In the genomic region with DNA sequence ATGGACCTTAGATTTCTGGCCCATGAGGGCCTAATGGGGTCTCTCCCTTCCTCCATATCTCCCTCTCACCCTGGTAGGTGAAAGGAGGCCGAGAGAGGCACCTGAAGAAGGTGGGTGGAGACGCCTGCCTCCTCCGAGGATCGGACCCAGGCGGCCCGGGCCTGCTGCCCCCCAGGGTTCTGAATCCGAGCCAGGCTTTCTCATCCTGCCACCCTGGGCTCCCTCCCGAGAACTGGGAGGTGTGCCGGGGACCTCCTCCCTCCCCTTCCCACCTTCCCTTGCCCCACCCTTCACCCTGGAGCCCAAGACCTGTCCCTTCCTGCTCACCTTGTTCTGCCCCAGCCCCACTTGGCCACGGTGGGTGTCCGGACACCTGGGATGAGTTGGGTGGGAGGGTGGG, we compare ENCODE assay signal across 12 cellular contexts. TPM values are rescaled to one million over a fixed set of nuclear protein-coding genes. Genes with fewer than 3 reads are reported as not detected.
DNase-seq lines count a peak whose midpoint lies in the region; ATAC-seq and TF ChIP-seq lines count a peak whose summit lies in the region.
"Had no signal": no experiment of that assay in that cellular context is flagged by ENCODE, and none has a peak within 500 bp of the region (broad histone marks: within the 10 kb centered on the region; RNA-seq: fewer than 3 reads in every experiment).

No MANE protein-coding gene starts in this region.

- H3K27ac ChIP-seq in right cardiac atrium (ENCODE audit: low read length) (no peak overlapping the region), right atrium auricular region (no peak overlapping the region), cingulate gyrus (ENCODE audit: low read depth, low read length) (peak overlapping the region; percentile 65), neural cell (ENCODE audit: low read length) (no peak overlapping the region), right lobe of liver (no peak overlapping the region)
- H3K27ac ChIP-seq: GM23248, SK-N-MC had no signal

- H3K4me3 ChIP-seq in right cardiac atrium (ENCODE audit: low read length) = no peak overlapping the region
- H3K4me3 ChIP-seq in right atrium auricular region = no peak overlapping the region
- peak overlapping the region; percentile 48 for H3K4me3 ChIP-seq in neural cell (ENCODE audit: low read length)
- no peak overlapping the region for H3K4me3 ChIP-seq in right lobe of liver
- H3K4me3 ChIP-seq: GM23248, K562, MG63 had no signal

- H3K4me1 ChIP-seq in right cardiac atrium (ENCODE audit: control insufficient read depth, insufficient read depth, low read length) (no peaks in the 10 kb centered on the region), right atrium auricular region (peaks cover 0 to 30% of the 10 kb centered on the region in 2 donors), right lobe of liver (no peaks in the 10 kb centered on the region)

- peaks cover 24% of the 10 kb centered on the region for H3K36me3 ChIP-seq in right atrium auricular region
- no peaks in the 10 kb centered on the region for H3K36me3 ChIP-seq in neural cell (ENCODE audit: insufficient read depth, low read length)
- no peaks in the 10 kb centered on the region for H3K36me3 ChIP-seq in right lobe of liver

- H3K9me3 ChIP-seq in right cardiac atrium (ENCODE audit: control insufficient read depth, low read length) (no peaks in the 10 kb centered on the region), right atrium auricular region (no peaks in the 10 kb centered on the region), neural cell (ENCODE audit: low read length) (no peaks in the 10 kb centered on the region), right lobe of liver (no peaks in the 10 kb centered on the region)
- H3K9me3 ChIP-seq: MG63 had no signal

- H3K79me2 ChIP-seq in neural cell (replicated peaks; ENCODE audit: insufficient read depth, low read length) = peaks cover 11% of the 10 kb centered on the region

- DNase-seq in right cardiac atrium (peak in 2 of 3 donors; percentile 54 to 65), right atrium auricular region (ENCODE audit: low spot score) (no peak), HK-2 (ENCODE audit: unreplicated experiment) (no peak), NCI-H2227 (lab: John Stamatoyannopoulos, UW; ENCODE audit: unreplicated experiment) (no peak), right lobe of liver (no peak)

- H3K27me3 ChIP-seq in right cardiac atrium (ENCODE audit: control insufficient read depth, insufficient read depth) (no peaks in the 10 kb centered on the region), right atrium auricular region (no peaks in the 10 kb centered on the region), neural cell (ENCODE audit: insufficient read depth, low read depth, low read length) (no peaks in the 10 kb centered on the region), right lobe of liver (no peaks in the 10 kb centered on the region)
- H3K27me3 ChIP-seq: MG63 had no signal

- WGBS in right cardiac atrium = 91% methylated on average over 11 of the region's 11 CpGs
- 100% methylated on average over 2 of the region's 11 CpGs for WGBS in right lobe of liver (ENCODE audit: insufficient coverage, low coverage, low lambda C conversion rate, missing lambda C conversion rate)

- no peak for TF ChIP-seq CTCF in right atrium auricular region (IDR thresholded peaks at IDR 0.05)
- TF ChIP-seq CTCF in neural cell (IDR thresholded peaks at IDR 0.05; ENCODE audit: poor library complexity, severe bottlenecking) = no peak
- no peak for TF ChIP-seq CTCF in right lobe of liver (IDR thresholded peaks at IDR 0.05)

- ATAC-seq in right cardiac atrium (no peak), right lobe of liver (no peak)

- intact Hi-C loops in right cardiac atrium (cut with DNase I) (loop anchor here in 1 of 4 donors (10.0 kb wide), 1 partner anchor 84 kb away; no protein-coding TSS in a partner anchor), right lobe of liver (cut with DNase I) (no loop called here)

- H4K20me1 ChIP-seq in neural cell (ENCODE audit: insufficient read depth) = peaks cover 3% of the 10 kb centered on the region

- H3K9me2 ChIP-seq in neural cell (ENCODE audit: insufficient read depth, low read length) = no peaks in the 10 kb centered on the region

- TF ChIP-seq EP300 in neural cell (conservative IDR thresholded peaks at IDR 0.05; ENCODE audit: poor library complexity, severe bottlenecking) = no peak

- H3K9ac ChIP-seq in neural cell (ENCODE audit: low read length) = no peak overlapping the region
- H3K9ac ChIP-seq: GM23248 had no signal

- TF ChIP-seq RAD21 in neural cell (conservative IDR thresholded peaks at IDR 0.05) = no peak

- H3F3A ChIP-seq in neural cell (ENCODE audit: insufficient read depth, low read length, poor library complexity, severe bottlenecking) = no peaks in the 10 kb centered on the region

- no peak for TF ChIP-seq POLR2A in right lobe of liver (IDR thresholded peaks at IDR 0.05)

- H2AFZ ChIP-seq in neural cell (ENCODE audit: low read depth, low read length) = no peak overlapping the region
- H2AFZ ChIP-seq: GM23248 had no signal

- H3K4me2 ChIP-seq in neural cell (ENCODE audit: low read length) = no peak overlapping the region

TF ChIP-seq in neural cell, 6 proteins besides CTCF, POLR2A, EP300 and RAD21:
- TF ChIP-seq POLR2AphosphoS5 (IDR thresholded peaks at IDR 0.05) = no peak
- no peak for TF ChIP-seq EZH2 (IDR thresholded peaks at IDR 0.05; ENCODE audit: borderline replicate concordance, insufficient read depth, low read length, poor library complexity, severe bottlenecking)
TF ChIP-seq in neural cell: peak in this region for 0.

RNA-seq across cellular contexts. Expression of a gene that starts 5.0 kb away (rescaled TPM):
- total RNA-seq in right cardiac atrium = 1 to 10 TPM; 5.1 to 8.4 (median 6.6) TPM
- 8.3 TPM for polyA plus RNA-seq in right cardiac atrium
- 1 to 10 TPM; 5.7 to 7.9 TPM for total RNA-seq in right atrium auricular region
- 99.6 and 124 TPM in 2 replicates for polyA plus RNA-seq in neural cell
- polyA minus RNA-seq in neural cell = 122 and 157 TPM in 2 replicates
- total RNA-seq in right lobe of liver = 1 to 10 TPM; 2.8 to 8.0 (median 3.4) TPM

RNA-seq across cellular contexts. Expression of a gene that starts 20.5 kb away (rescaled TPM):
- total RNA-seq in right cardiac atrium (10 to 100 TPM; 11.8 to 14.6 (median 13.3) TPM), right atrium auricular region (10 to 100 TPM; 22.4 to 23.0 TPM), right lobe of liver (10 to 100 TPM; 27.7 to 56.6 (median 31.6) TPM)
- polyA plus RNA-seq in right cardiac atrium (15.5 TPM), neural cell (5.7 and 7.3 TPM in 2 replicates)
- polyA minus RNA-seq in neural cell = 5.8 and 6.5 TPM in 2 replicates

RNA-seq across cellular contexts. Expression of a gene that starts 29.2 kb away (rescaled TPM):
- 10 to 100 TPM in 3 of 4 donors, 1 to 10 TPM in 1; 9.7 to 11.6 (median 10.2) TPM for total RNA-seq in right cardiac atrium
- 9.6 TPM for polyA plus RNA-seq in right cardiac atrium
- total RNA-seq in right atrium auricular region = 1 to 10 TPM; 3.8 to 8.6 TPM
- polyA plus RNA-seq in neural cell = 1.4 and 3.3 TPM in 2 replicates
- 3.9 and 13.7 TPM in 2 replicates for polyA minus RNA-seq in neural cell
- 1 to 10 TPM; 3.7 to 7.4 (median 6.9) TPM for total RNA-seq in right lobe of liver

RNA-seq across cellular contexts. Expression of a gene that starts 32.0 kb away (rescaled TPM):
- total RNA-seq in right cardiac atrium (1 to 10 TPM; 7.4 to 9.8 (median 9.1) TPM), right atrium auricular region (1 to 10 TPM; 6.5 to 7.6 TPM), right lobe of liver (under 1 TPM in 4 of 6 experiments, not detected in 2; 0.13 to 0.74 (median 0.43) TPM)
- polyA plus RNA-seq in right cardiac atrium (13.1 TPM), neural cell (not detected in 2 replicates)
- not detected in 2 replicates for polyA minus RNA-seq in neural cell
- polyA plus RNA-seq: CD14-positive monocyte had no signal

RNA-seq across cellular contexts. Expression of a gene that starts 34.5 kb away (rescaled TPM):
- total RNA-seq in right cardiac atrium (10 to 100 TPM; 20.6 to 31.7 (median 26.3) TPM), right atrium auricular region (10 to 100 TPM; 21.1 to 35.1 TPM), right lobe of liver (10 to 100 TPM in 2 of 6 experiments, 1 to 10 TPM in 4; 5.9 to 14.3 (median 7.9) TPM)
- polyA plus RNA-seq in right cardiac atrium (29.5 TPM), neural cell (39.2 and 44.9 TPM in 2 replicates)
- polyA minus RNA-seq in neural cell = 43.1 and 44.2 TPM in 2 replicates

Comparison
In these comparisons a context has a peak if more than half of its experiments do, and no peak if none do; other contexts are left out.
1. DNase-seq: peak in right cardiac atrium (2 of 3); none in right atrium auricular region (single experiment), HK-2 (single experiment), NCI-H2227 (single experiment) and right lobe of liver (0 of 3).